15 cellular contexts compared by ENCODE assay signal in genomic region chr5:96326902-96327301, GRCh38.
DNase-seq lines count a peak whose midpoint lies in the region; ATAC-seq and TF ChIP-seq lines count a peak whose summit lies in the region.
"Had no signal": no experiment of that assay in that cellular context is flagged by ENCODE, and none has a peak within 500 bp of the region (broad histone marks: within the 10 kb centered on the region; RNA-seq: fewer than 3 reads in every experiment).

No MANE protein-coding gene starts in this region.

- H3K14ac ChIP-seq in IMR-90 (replicated peaks; ENCODE audit: low read depth, low read length) = no peak overlapping the region

- intact Hi-C loops in IMR-90 (cut with micrococcal nuclease) = no loop called here
- intact Hi-C loops in lower leg skin (cut with DNase I; ENCODE audit: low total_unique reads) = no loop called here
- intact Hi-C loops in Caco-2 (cut with micrococcal nuclease; ENCODE audit: unreplicated experiment) = no loop called here

- H3K27ac ChIP-seq in IMR-90 (ENCODE audit: insufficient read depth, low read length) = no peak overlapping the region
- H3K27ac ChIP-seq: WERI-Rb-1 had no signal

- H3K18ac ChIP-seq in IMR-90 (ENCODE audit: low read depth, low read length) = peak overlapping the region; percentile 32; the same call in 1 of the 2 replicates

- H3K27me3 Mint-ChIP-seq in Caco-2 (ENCODE audit: insufficient read depth, unreplicated experiment) = no peaks in the 10 kb centered on the region
- H3K27me3 Mint-ChIP-seq: dendritic cell treated with granulocyte-macrophage colony-stimulating factor and Interleukin-4, amounts not matched to agents 40 ng/mL and 50 ng/mL, for 4 days had no signal

- no peak overlapping the region for H3K4me2 ChIP-seq in IMR-90 (ENCODE audit: low read depth, low read length)

- no peak overlapping the region for H3K9ac ChIP-seq in IMR-90 (ENCODE audit: low read depth, low read length)

- H4K20me1 ChIP-seq in IMR-90 (ENCODE audit: insufficient read depth, low read length) = no peaks in the 10 kb centered on the region

- H3K36me3 ChIP-seq in IMR-90 (ENCODE audit: control insufficient read depth, insufficient read depth, low read length) = no peaks in the 10 kb centered on the region
- no peaks in the 10 kb centered on the region for H3K36me3 ChIP-seq in Caco-2 (ENCODE audit: control insufficient read depth, insufficient read depth, low read length)
- H3K36me3 ChIP-seq: WERI-Rb-1 had no signal

- CTCF ChIA-PET in IMR-90 (lab: Yijun Ruan, JAX) (interaction anchor here (0.6 to 1.5 kb wide), 2 partner anchors 9 to 543 kb away, joined by 3 to 4 read pairs; no protein-coding TSS in a partner anchor), Caco-2 (lab: Charles Lee) (interaction anchor here (0.6 kb wide), 1 partner anchor 487 kb away, joined by 4 read pairs; no protein-coding TSS in a partner anchor)

- DNase-seq in IMR-90 (no peak), NCI-H187 (lab: John Stamatoyannopoulos, UW) (no peak), lower leg skin (ENCODE audit: low spot score in 2 of 2) (no peak), cerebellar nuclear complex (lab: John Stamatoyannopoulos, UW) (no peak), Caco-2 (no peak)
- DNase-seq: activated T-cell treated with anti-CD3 and anti-CD28 coated beads, Interleukin-2, amount 50 U/mL, for 24 hours; amniotic stem cell; NCI-H526 treated with DMSO at 0.1 percent for 48 hours; Right ventricle myocardium superior; WERI-Rb-1 had no signal

- H2AK5ac ChIP-seq in IMR-90 (ENCODE audit: low read depth, low read length) = peak overlapping the region; percentile 82

- H2AK9ac ChIP-seq in IMR-90 (replicated peaks; ENCODE audit: low read depth, low read length, poor library complexity) = no peak overlapping the region

- H3K56ac ChIP-seq in IMR-90 (ENCODE audit: extremely low read depth, insufficient read depth, low read length) = no peak overlapping the region

- dilution Hi-C loops in IMR-90 (cut with HindIII; ENCODE audit: low sequenced_read_pairs, unreplicated experiment) = no loop called here

- POLR2A ChIA-PET in IMR-90 (lab: Charles Lee; ENCODE audit: unreplicated experiment) (no interaction called here), Caco-2 (lab: Charles Lee) (no interaction called here)

- no peak for TF ChIP-seq POLR2A in IMR-90 (IDR thresholded peaks at IDR 0.05; ENCODE audit: low read depth, low read length)
- TF ChIP-seq POLR2A in lower leg skin (IDR thresholded peaks at IDR 0.05) = no peak

- 100% methylated on average over 1 of the region's 4 CpGs; no CpG with 5 or more reads in 1 of the 2 experiments for WGBS in IMR-90 (ENCODE audit: extremely low coverage in 2 of 2, insufficient read length in 1 of 2), 2 experiments
- 88 to 93% methylated on average over 4 of the region's 4 CpGs for WGBS in lower leg skin, 2 donors

- in situ Hi-C loops in IMR-90 (cut with MboI; ENCODE audit: low sequenced_read_pairs) = loop anchor here (5.0 kb wide), 1 partner anchor 370 kb away; no protein-coding TSS in a partner anchor

- no peak overlapping the region for H2AFZ ChIP-seq in IMR-90 (replicated peaks; ENCODE audit: low read length, poor library complexity)

- no peaks in the 10 kb centered on the region for H3K36me3 Mint-ChIP-seq in Caco-2 (ENCODE audit: insufficient read depth, unreplicated experiment)

- peaks cover 2% of the 10 kb centered on the region; the same call in 1 of the 2 replicates for H3K9me1 ChIP-seq in IMR-90 (ENCODE audit: insufficient read depth, low read length)

- no peak for TF ChIP-seq RAD21 in IMR-90 (IDR thresholded peaks at IDR 0.05; ENCODE audit: low read length)

- H3K4me1 Mint-ChIP-seq in Caco-2 (ENCODE audit: low read depth, unreplicated experiment) = peaks cover 11% of the 10 kb centered on the region
- H3K4me1 Mint-ChIP-seq: B cell had no signal

- no peak overlapping the region for H3K27ac Mint-ChIP-seq in Caco-2 (ENCODE audit: unreplicated experiment)
- H3K27ac Mint-ChIP-seq: activated T-cell treated with anti-CD3 and anti-CD28 coated beads, Interleukin-2, amount 50 U/mL, for 24 hours; B cell; dendritic cell treated with granulocyte-macrophage colony-stimulating factor and Interleukin-4, amounts not matched to agents 40 ng/mL and 50 ng/mL, for 4 days had no signal

- H3K23ac ChIP-seq in IMR-90 (ENCODE audit: low read depth, low read length) = no peak overlapping the region

- no peaks in the 10 kb centered on the region for H3K27me3 ChIP-seq in IMR-90 (ENCODE audit: control insufficient read depth, insufficient read depth, low read length)
- no peaks in the 10 kb centered on the region for H3K27me3 ChIP-seq in Caco-2 (replicated peaks; ENCODE audit: control insufficient read depth, insufficient read depth, low read length)

- H3K4me1 ChIP-seq in IMR-90 (ENCODE audit: control insufficient read depth, insufficient read depth, low read length) (peaks cover 21% of the 10 kb centered on the region), Caco-2 (peaks cover 17% of the 10 kb centered on the region)

- H3K4me3 Mint-ChIP-seq in Caco-2 (ENCODE audit: unreplicated experiment) = no peak overlapping the region
- H3K4me3 Mint-ChIP-seq: activated T-cell treated with anti-CD3 and anti-CD28 coated beads, Interleukin-2, amount 50 U/mL, for 24 hours; B cell; dendritic cell treated with granulocyte-macrophage colony-stimulating factor and Interleukin-4, amounts not matched to agents 40 ng/mL and 50 ng/mL, for 4 days had no signal

- H4K8ac ChIP-seq in IMR-90 (ENCODE audit: low read depth in 2 of 2, low read length in 2 of 2) = peak overlapping the region in 1 of 2 experiments; percentile 17; a peak in 1 of 4 replicates

- TF ChIP-seq CTCF in IMR-90 (conservative IDR thresholded peaks at IDR 0.05; ENCODE audit: low read depth, low read length) = no peak
- TF ChIP-seq CTCF in lower leg skin (IDR thresholded peaks at IDR 0.05) = no peak
- no peak for TF ChIP-seq CTCF in Caco-2 (IDR thresholded peaks at IDR 0.05; ENCODE audit: insufficient read depth in 1 of 2, low read depth in 1 of 2, low read length in 1 of 2, severe bottlenecking in 1 of 2, unreplicated experiment in 1 of 2)

- ATAC-seq in GM18861 (IDR thresholded peaks at IDR 0.05; ENCODE audit: unreplicated experiment) (peak; percentile 76), GM21423 (IDR thresholded peaks at IDR 0.05; ENCODE audit: unreplicated experiment) (peak; percentile 67), HG02973 (IDR thresholded peaks at IDR 0.05; ENCODE audit: unreplicated experiment) (peak; percentile 92), IMR-90 (ENCODE audit: low read depth) (no peak)

- H3K4me3 ChIP-seq in IMR-90 (ENCODE audit: insufficient read depth, low read depth, low read length) (no peak overlapping the region), lower leg skin (ENCODE audit: low read depth, poor library complexity, severe bottlenecking) (no peak overlapping the region), Caco-2 (ENCODE audit: low read depth, low read length) (no peak overlapping the region)

- H3K9me3 Mint-ChIP-seq in Caco-2 (ENCODE audit: unreplicated experiment) = peaks cover 13% of the 10 kb centered on the region
- H3K9me3 Mint-ChIP-seq: activated T-cell treated with anti-CD3 and anti-CD28 coated beads, Interleukin-2, amount 50 U/mL, for 24 hours; dendritic cell treated with granulocyte-macrophage colony-stimulating factor and Interleukin-4, amounts not matched to agents 40 ng/mL and 50 ng/mL, for 4 days had no signal

- 0 out of 2 replicates have a peak overlapping the region, but pooled peaks have one; percentile 33 for H2BK20ac ChIP-seq in IMR-90 (ENCODE audit: low read depth, low read length)

- no peaks in the 10 kb centered on the region for H3K9me3 ChIP-seq in IMR-90 (ENCODE audit: control insufficient read depth, insufficient read depth, low read length)
- H3K9me3 ChIP-seq in Caco-2 = no peaks in the 10 kb centered on the region

- no peak overlapping the region for H2BK5ac ChIP-seq in IMR-90 (ENCODE audit: low read depth, low read length, poor library complexity, severe bottlenecking)

- H3K79me1 ChIP-seq in IMR-90 (ENCODE audit: low read depth in 1 of 2, low read length in 2 of 2) = no peaks in the 10 kb centered on the region

- peak overlapping the region; percentile 60; the same call in 1 of the 3 replicates for H2BK15ac ChIP-seq in IMR-90 (ENCODE audit: low read depth, low read length)

- peak overlapping the region; percentile 56; the same call in 1 of the 2 replicates for H2BK120ac ChIP-seq in IMR-90 (ENCODE audit: low read depth, low read length)

- H4K5ac ChIP-seq in IMR-90 (ENCODE audit: low read depth, low read length) = no peak overlapping the region

- H4K91ac ChIP-seq in IMR-90 (ENCODE audit: insufficient read depth, low read depth, low read length) = 0 out of 2 replicates have a peak overlapping the region, but pooled peaks have one; percentile 29

- no TSS peak for BruUV-seq in IMR-90 (replicated peaks; lab: Mats Ljungman, UMichigan)
- BruUV-seq in Caco-2 (replicated peaks; lab: Mats Ljungman, UMichigan) = no TSS peak

- peak overlapping the region; percentile 27; the same call in 1 of the 2 replicates for H3K4ac ChIP-seq in IMR-90 (ENCODE audit: low read depth, low read length)

TF ChIP-seq in IMR-90, 13 proteins besides CTCF, POLR2A, EP300 and RAD21 (continues in another document):
- TF ChIP-seq USF2 (IDR thresholded peaks at IDR 0.05; ENCODE audit: low read depth, low read length) (no peak), CHD1 (IDR thresholded peaks at IDR 0.05; ENCODE audit: low read depth, low read length) (no peak), MAFK (IDR thresholded peaks at IDR 0.05; ENCODE audit: low read depth, low read length) (no peak), SMC3 (IDR thresholded peaks at IDR 0.05; ENCODE audit: low read depth, low read length) (no peak), RCOR1 (IDR thresholded peaks at IDR 0.05; ENCODE audit: insufficient replicate concordance, low read length) (no peak), MAZ (IDR thresholded peaks at IDR 0.05; ENCODE audit: borderline replicate concordance, low read depth, low read length) (no peak), ELK1 (IDR thresholded peaks at IDR 0.05; ENCODE audit: borderline replicate concordance, low read depth, low read length) (no peak), RFX5 (IDR thresholded peaks at IDR 0.05; ENCODE audit: low read depth, low read length) (no peak)
